1 cellular context compared by ENCODE assay signal in genomic region chr2:60312618-60313017, GRCh38.
TF ChIP-seq lines count a peak whose summit lies in the region.

No MANE protein-coding gene starts in this region.

TF ChIP-seq in GM12878, 131 proteins besides CTCF, POLR2A, EP300 and RAD21 (continued from another document):
- TF ChIP-seq, protein P1, sequence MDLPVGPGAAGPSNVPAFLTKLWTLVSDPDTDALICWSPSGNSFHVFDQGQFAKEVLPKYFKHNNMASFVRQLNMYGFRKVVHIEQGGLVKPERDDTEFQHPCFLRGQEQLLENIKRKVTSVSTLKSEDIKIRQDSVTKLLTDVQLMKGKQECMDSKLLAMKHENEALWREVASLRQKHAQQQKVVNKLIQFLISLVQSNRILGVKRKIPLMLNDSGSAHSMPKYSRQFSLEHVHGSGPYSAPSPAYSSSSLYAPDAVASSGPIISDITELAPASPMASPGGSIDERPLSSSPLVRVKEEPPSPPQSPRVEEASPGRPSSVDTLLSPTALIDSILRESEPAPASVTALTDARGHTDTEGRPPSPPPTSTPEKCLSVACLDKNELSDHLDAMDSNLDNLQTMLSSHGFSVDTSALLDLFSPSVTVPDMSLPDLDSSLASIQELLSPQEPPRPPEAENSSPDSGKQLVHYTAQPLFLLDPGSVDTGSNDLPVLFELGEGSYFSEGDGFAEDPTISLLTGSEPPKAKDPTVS (IDR thresholded peaks at IDR 0.05; ENCODE audit: low read depth, low read length), result no peak
- TF ChIP-seq JUNB (IDR thresholded peaks at IDR 0.05) (peak; percentile 88), KLF5 (IDR thresholded peaks at IDR 0.05; ENCODE audit: partially characterized antibody) (no peak), ATF3 (IDR thresholded peaks at IDR 0.05; ENCODE audit: borderline replicate concordance, extremely low read depth, low read depth, low read length) (no peak), ZSCAN29 (IDR thresholded peaks at IDR 0.05) (no peak), FOXM1 (IDR thresholded peaks at IDR 0.05; ENCODE audit: low read depth, low read length) (0 out of 2 replicates have a peak, but pooled peaks have one; percentile 25), MAX (IDR thresholded peaks at IDR 0.05; ENCODE audit: low read depth, low read length) (no peak), MEF2A (IDR thresholded peaks at IDR 0.05; ENCODE audit: insufficient read depth, low read depth, low read length) (0 out of 2 replicates have a peak, but pooled peaks have one; percentile 10), BCL11A (IDR thresholded peaks at IDR 0.05; ENCODE audit: low read depth, low read length) (peak; percentile 53; the same call in 1 of the 2 replicates), LARP7 (IDR thresholded peaks at IDR 0.05) (no peak), RAD51 (IDR thresholded peaks at IDR 0.05) (no peak), MTA2 (IDR thresholded peaks at IDR 0.05; ENCODE audit: low read depth) (peak; percentile 73), ZNF384 (IDR thresholded peaks at IDR 0.05; ENCODE audit: borderline replicate concordance, low read depth, low read length) (peak; percentile 36; the same call in 1 of the 2 replicates), USF2 (IDR thresholded peaks at IDR 0.05; ENCODE audit: borderline replicate concordance, low read depth, low read length) (no peak), PAX5 (IDR thresholded peaks at IDR 0.05; ENCODE audit: borderline replicate concordance, low read depth, low read length) (peak; percentile 65; the same call in 1 of the 2 replicates)
- TF ChIP-seq, protein P2, sequence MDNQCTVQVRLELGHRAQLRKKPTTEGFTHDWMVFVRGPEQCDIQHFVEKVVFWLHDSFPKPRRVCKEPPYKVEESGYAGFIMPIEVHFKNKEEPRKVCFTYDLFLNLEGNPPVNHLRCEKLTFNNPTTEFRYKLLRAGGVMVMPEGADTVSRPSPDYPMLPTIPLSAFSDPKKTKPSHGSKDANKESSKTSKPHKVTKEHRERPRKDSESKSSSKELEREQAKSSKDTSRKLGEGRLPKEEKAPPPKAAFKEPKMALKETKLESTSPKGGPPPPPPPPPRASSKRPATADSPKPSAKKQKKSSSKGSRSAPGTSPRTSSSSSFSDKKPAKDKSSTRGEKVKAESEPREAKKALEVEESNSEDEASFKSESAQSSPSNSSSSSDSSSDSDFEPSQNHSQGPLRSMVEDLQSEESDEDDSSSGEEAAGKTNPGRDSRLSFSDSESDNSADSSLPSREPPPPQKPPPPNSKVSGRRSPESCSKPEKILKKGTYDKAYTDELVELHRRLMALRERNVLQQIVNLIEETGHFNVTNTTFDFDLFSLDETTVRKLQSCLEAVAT (IDR thresholded peaks at IDR 0.05), result no peak
- TF ChIP-seq, protein P3, sequence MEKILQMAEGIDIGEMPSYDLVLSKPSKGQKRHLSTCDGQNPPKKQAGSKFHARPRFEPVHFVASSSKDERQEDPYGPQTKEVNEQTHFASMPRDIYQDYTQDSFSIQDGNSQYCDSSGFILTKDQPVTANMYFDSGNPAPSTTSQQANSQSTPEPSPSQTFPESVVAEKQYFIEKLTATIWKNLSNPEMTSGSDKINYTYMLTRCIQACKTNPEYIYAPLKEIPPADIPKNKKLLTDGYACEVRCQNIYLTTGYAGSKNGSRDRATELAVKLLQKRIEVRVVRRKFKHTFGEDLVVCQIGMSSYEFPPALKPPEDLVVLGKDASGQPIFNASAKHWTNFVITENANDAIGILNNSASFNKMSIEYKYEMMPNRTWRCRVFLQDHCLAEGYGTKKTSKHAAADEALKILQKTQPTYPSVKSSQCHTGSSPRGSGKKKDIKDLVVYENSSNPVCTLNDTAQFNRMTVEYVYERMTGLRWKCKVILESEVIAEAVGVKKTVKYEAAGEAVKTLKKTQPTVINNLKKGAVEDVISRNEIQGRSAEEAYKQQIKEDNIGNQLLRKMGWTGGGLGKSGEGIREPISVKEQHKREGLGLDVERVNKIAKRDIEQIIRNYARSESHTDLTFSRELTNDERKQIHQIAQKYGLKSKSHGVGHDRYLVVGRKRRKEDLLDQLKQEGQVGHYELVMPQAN (conservative IDR thresholded peaks at IDR 0.05), result no peak
